Comparison of ENCODE assay signal across 11 cellular contexts in the genomic region with DNA sequence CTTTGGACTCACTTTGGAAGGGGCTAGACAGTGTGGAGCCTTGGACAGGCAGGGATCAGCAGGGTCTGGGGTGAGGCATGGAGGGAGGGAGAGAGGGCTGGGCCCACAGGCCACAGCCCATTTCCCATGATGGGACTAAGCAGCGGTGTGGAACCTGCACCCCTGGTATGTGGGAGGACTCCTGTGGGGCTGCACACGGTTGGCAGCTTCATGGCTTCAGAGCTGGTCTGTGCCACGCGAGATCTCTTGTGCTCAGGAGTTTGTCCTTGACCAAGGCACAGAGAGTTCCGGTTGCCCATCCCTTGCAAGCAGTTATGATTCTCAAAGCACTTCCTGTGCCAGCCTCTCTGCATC. TPM values are rescaled to one million over a fixed set of nuclear protein-coding genes. Genes with fewer than 3 reads are reported as not detected.
DNase-seq lines count a peak whose midpoint lies in the region; ATAC-seq and TF ChIP-seq lines count a peak whose summit lies in the region.
"Had no signal": no experiment of that assay in that cellular context is flagged by ENCODE, and none has a peak within 500 bp of the region (broad histone marks: within the 10 kb centered on the region; RNA-seq: fewer than 3 reads in every experiment).

No MANE protein-coding gene starts in this region.

- peaks cover 26% of the 10 kb centered on the region for H3K4me1 Mint-ChIP-seq in activated naive CD4-positive, alpha-beta T cell treated with anti-CD3 and anti-CD28 coated beads for 36 hours (ENCODE audit: low read depth)
- peaks cover 33% of the 10 kb centered on the region for H3K4me1 Mint-ChIP-seq in activated CD8-positive, alpha-beta T cell treated with anti-CD3 and anti-CD28 coated beads, Interleukin-2, amount 10 ng/mL, durations not matched to agents 7 days and 5 days (ENCODE audit: low read depth)
- H3K4me1 Mint-ChIP-seq in type B pancreatic cell (ENCODE audit: unreplicated experiment) (no peaks in the 10 kb centered on the region), endodermal cell (no peaks in the 10 kb centered on the region)

- H3K9me3 ChIP-seq in lung (ENCODE audit: control insufficient read depth in 2 of 2, insufficient read depth in 1 of 2, low read length in 1 of 2): no peaks in the 10 kb centered on the region
- H3K9me3 ChIP-seq in endodermal cell (ENCODE audit: control insufficient read depth, low read length): no peaks in the 10 kb centered on the region

- CTCF ChIA-PET in activated naive CD4-positive, alpha-beta T cell treated with anti-CD3 and anti-CD28 coated beads for 36 hours (lab: Charles Lee): interaction anchor here (1.3 to 3.8 kb wide), 5 partner anchors 13 to 88 kb away, joined by 3 to 13 read pairs (median 9); no protein-coding TSS in a partner anchor
- CTCF ChIA-PET in activated CD8-positive, alpha-beta T cell treated with anti-CD3 and anti-CD28 coated beads, Interleukin-2, amount 10 ng/mL, durations not matched to agents 7 days and 5 days (lab: Charles Lee): interaction anchor here (0.7 to 1.6 kb wide), 12 partner anchors 8 to 247 kb away, joined by 3 to 4 read pairs (median 3); partner anchors contain the start of gene PTTG1IP

- peaks cover 0 to 14% of the 10 kb centered on the region in 2 donors for H3K4me1 ChIP-seq in lung (ENCODE audit: control insufficient read depth in 2 of 2, insufficient read depth in 2 of 2, low read length in 2 of 2)
- no peaks in the 10 kb centered on the region for H3K4me1 ChIP-seq in endodermal cell (ENCODE audit: control insufficient read depth, insufficient read depth, low read length)

- no peak for DNase-seq in activated naive CD4-positive, alpha-beta T cell treated with anti-CD3 and anti-CD28 coated beads for 36 hours
- DNase-seq in activated naive CD4-positive, alpha-beta T cell treated with Interleukin-2 at 50 U/mL for 16 hours: no peak
- no peak for DNase-seq in activated CD8-positive, alpha-beta T cell treated with anti-CD3 and anti-CD28 coated beads, Interleukin-2, amount 10 ng/mL, durations not matched to agents 7 days and 5 days
- DNase-seq in lung (ENCODE audit: low spot score) (no peak), type B pancreatic cell (ENCODE audit: extremely low spot score, unreplicated experiment) (no peak), endodermal cell (no peak), KG1 (lab: John Stamatoyannopoulos, UW) (no peak), NCI-H2227 treated with DMSO at 0.1 percent for 48 hours (lab: John Stamatoyannopoulos, UW) (no peak)
- DNase-seq: NCI-H2029; stimulated activated CD4-positive, alpha-beta T cell treated with anti-CD3 and anti-CD28 coated beads, Interleukin-1b, Interleukin-23, amount 100 ng/mL, for 48 hours had no signal

- ATAC-seq in activated CD8-positive, alpha-beta T cell treated with anti-CD3 and anti-CD28 coated beads, Interleukin-2, amount 10 ng/mL, durations not matched to agents 7 days and 5 days: peak; percentile 42
- no peak for ATAC-seq in lung (ENCODE audit: insufficient read depth, low FRiP score)

- H3K4me3 ChIP-seq in lung (no peak overlapping the region), endodermal cell (ENCODE audit: low read length) (no peak overlapping the region)

- H3K36me3 Mint-ChIP-seq in activated naive CD4-positive, alpha-beta T cell treated with anti-CD3 and anti-CD28 coated beads for 36 hours (ENCODE audit: low read depth): peaks cover 6% of the 10 kb centered on the region
- H3K36me3 Mint-ChIP-seq in activated CD8-positive, alpha-beta T cell treated with anti-CD3 and anti-CD28 coated beads, Interleukin-2, amount 10 ng/mL, durations not matched to agents 7 days and 5 days (ENCODE audit: low read depth): peaks cover 11% of the 10 kb centered on the region
- H3K36me3 Mint-ChIP-seq in type B pancreatic cell: no peaks in the 10 kb centered on the region
- no peaks in the 10 kb centered on the region for H3K36me3 Mint-ChIP-seq in endodermal cell (ENCODE audit: low read depth)

- peaks cover 0 to 3% of the 10 kb centered on the region in 2 donors for H3K36me3 ChIP-seq in lung (ENCODE audit: control insufficient read depth in 2 of 2, insufficient read depth in 2 of 2, low read length in 2 of 2)
- no peaks in the 10 kb centered on the region for H3K36me3 ChIP-seq in endodermal cell (ENCODE audit: control insufficient read depth, insufficient read depth, low read length)

- no peaks in the 10 kb centered on the region for H3K9me3 Mint-ChIP-seq in activated naive CD4-positive, alpha-beta T cell treated with anti-CD3 and anti-CD28 coated beads for 36 hours
- no peaks in the 10 kb centered on the region for H3K9me3 Mint-ChIP-seq in activated CD8-positive, alpha-beta T cell treated with anti-CD3 and anti-CD28 coated beads, Interleukin-2, amount 10 ng/mL, durations not matched to agents 7 days and 5 days (ENCODE audit: insufficient read depth)
- H3K9me3 Mint-ChIP-seq in type B pancreatic cell (no peaks in the 10 kb centered on the region), endodermal cell (no peaks in the 10 kb centered on the region)
- H3K9me3 Mint-ChIP-seq: activated naive CD4-positive, alpha-beta T cell treated with anti-CD3 and anti-CD28 coated beads, Interleukin-2, amount 50 U/mL, for 72 hours had no signal

- no peaks in the 10 kb centered on the region for H3K27me3 ChIP-seq in lung (ENCODE audit: control insufficient read depth, insufficient read depth)
- H3K27me3 ChIP-seq in endodermal cell (ENCODE audit: control insufficient read depth, insufficient read depth, low read length, poor library complexity, severe bottlenecking): no peaks in the 10 kb centered on the region

- no peaks in the 10 kb centered on the region for H3K27me3 Mint-ChIP-seq in activated naive CD4-positive, alpha-beta T cell treated with anti-CD3 and anti-CD28 coated beads for 36 hours (ENCODE audit: low read depth)
- no peaks in the 10 kb centered on the region for H3K27me3 Mint-ChIP-seq in activated CD8-positive, alpha-beta T cell treated with anti-CD3 and anti-CD28 coated beads, Interleukin-2, amount 10 ng/mL, durations not matched to agents 7 days and 5 days (ENCODE audit: low read depth)
- peaks cover 11% of the 10 kb centered on the region for H3K27me3 Mint-ChIP-seq in type B pancreatic cell
- H3K27me3 Mint-ChIP-seq in endodermal cell (ENCODE audit: insufficient read depth): peaks cover 5% of the 10 kb centered on the region

- peak overlapping the region; percentile 45 to 82 for H3K27ac ChIP-seq in lung (ENCODE audit: low read depth in 1 of 2, low read length in 1 of 2)
- H3K27ac ChIP-seq in endodermal cell (ENCODE audit: low read depth, low read length): no peak overlapping the region

- H3K4me3 Mint-ChIP-seq in activated naive CD4-positive, alpha-beta T cell treated with anti-CD3 and anti-CD28 coated beads for 36 hours: no peak overlapping the region
- H3K4me3 Mint-ChIP-seq in activated CD8-positive, alpha-beta T cell treated with anti-CD3 and anti-CD28 coated beads, Interleukin-2, amount 10 ng/mL, durations not matched to agents 7 days and 5 days: no peak overlapping the region
- H3K4me3 Mint-ChIP-seq in type B pancreatic cell: no peak overlapping the region
- H3K4me3 Mint-ChIP-seq in endodermal cell: no peak overlapping the region

- H3K27ac Mint-ChIP-seq in activated naive CD4-positive, alpha-beta T cell treated with anti-CD3 and anti-CD28 coated beads for 36 hours: peak overlapping the region; percentile 69
- H3K27ac Mint-ChIP-seq in activated CD8-positive, alpha-beta T cell treated with anti-CD3 and anti-CD28 coated beads, Interleukin-2, amount 10 ng/mL, durations not matched to agents 7 days and 5 days: peak overlapping the region; percentile 80
- peak overlapping the region; percentile 29 for H3K27ac Mint-ChIP-seq in type B pancreatic cell
- no peak overlapping the region for H3K27ac Mint-ChIP-seq in endodermal cell

- WGBS in lung, 2 donors: 53 to 55% methylated on average over 5 of the region's 5 CpGs
- WGBS in endodermal cell (ENCODE audit: insufficient coverage in 1 of 2, insufficient read length in 1 of 2), 2 experiments: 91 to 93% methylated on average over 4 to 5 of the region's 5 CpGs

- TF ChIP-seq CTCF in lung (IDR thresholded peaks at IDR 0.05; ENCODE audit: control extremely low read depth, extremely low read depth) (no peak), type B pancreatic cell (conservative IDR thresholded peaks at IDR 0.05) (no peak), endodermal cell (conservative IDR thresholded peaks at IDR 0.05) (no peak)

- no peak overlapping the region for H3K9ac ChIP-seq in endodermal cell (ENCODE audit: extremely low read depth, low read length, poor library complexity, severe bottlenecking)

- POLR2A ChIA-PET in activated CD8-positive, alpha-beta T cell treated with anti-CD3 and anti-CD28 coated beads, Interleukin-2, amount 10 ng/mL, durations not matched to agents 7 days and 5 days (lab: Charles Lee): no interaction called here

- intact Hi-C loops in activated naive CD4-positive, alpha-beta T cell treated with anti-CD3 and anti-CD28 coated beads for 36 hours (cut with micrococcal nuclease): no loop called here

RNA-seq across cellular contexts. Expression of gene PTTG1IP, which starts 8.1 kb away (rescaled TPM):
- 10 to 100 TPM; 37.6 to 38.5 TPM for total RNA-seq in activated naive CD4-positive, alpha-beta T cell treated with anti-CD3 and anti-CD28 coated beads for 36 hours
- 10 to 100 TPM; 54.9 to 55.2 TPM for total RNA-seq in activated CD8-positive, alpha-beta T cell treated with anti-CD3 and anti-CD28 coated beads, Interleukin-2, amount 10 ng/mL, durations not matched to agents 7 days and 5 days
- 100 to 1,000 TPM; 243 to 247 TPM for total RNA-seq in lung
- 100 to 1,000 TPM; 139 to 209 TPM for polyA plus RNA-seq in lung
- 168 and 195 TPM in 2 replicates for total RNA-seq in type B pancreatic cell (ENCODE audit: low replicate concordance)
- 100 to 1,000 TPM; 155 to 168 TPM for total RNA-seq in endodermal cell
- polyA plus RNA-seq in endodermal cell (2013, experiment 1 of 2): 225 TPM
- 224 TPM for polyA plus RNA-seq in endodermal cell (2013, experiment 2 of 2)

RNA-seq across cellular contexts. Expression of gene ITGB2, which starts 39.1 kb away (rescaled TPM):
- total RNA-seq in activated naive CD4-positive, alpha-beta T cell treated with anti-CD3 and anti-CD28 coated beads for 36 hours: 100 to 1,000 TPM; 182 to 185 TPM
- total RNA-seq in activated CD8-positive, alpha-beta T cell treated with anti-CD3 and anti-CD28 coated beads, Interleukin-2, amount 10 ng/mL, durations not matched to agents 7 days and 5 days: 100 to 1,000 TPM; 503 to 530 TPM
- total RNA-seq in lung: 100 to 1,000 TPM in 1 of 2 donors, 10 to 100 TPM in 1; 52.9 to 246 TPM
- polyA plus RNA-seq in lung: 100 to 1,000 TPM; 128 to 376 TPM
- 0.36 and 0.80 TPM in 2 replicates for total RNA-seq in type B pancreatic cell (ENCODE audit: low replicate concordance)
- 1 to 10 TPM; 1.6 to 2.3 TPM for total RNA-seq in endodermal cell
- 0.36 TPM for polyA plus RNA-seq in endodermal cell (2013, experiment 1 of 2)
- polyA plus RNA-seq in endodermal cell (2013, experiment 2 of 2): 0.54 TPM

RNA-seq across cellular contexts. Expression of gene SLX9, which starts 58.3 kb away (rescaled TPM):
- 10 to 100 TPM; 61.8 to 63.4 TPM for total RNA-seq in activated naive CD4-positive, alpha-beta T cell treated with anti-CD3 and anti-CD28 coated beads for 36 hours
- total RNA-seq in activated CD8-positive, alpha-beta T cell treated with anti-CD3 and anti-CD28 coated beads, Interleukin-2, amount 10 ng/mL, durations not matched to agents 7 days and 5 days: 10 to 100 TPM; 56.6 to 60.4 TPM
- total RNA-seq in lung (10 to 100 TPM; 10.3 to 36.9 TPM), type B pancreatic cell (ENCODE audit: low replicate concordance) (25.6 and 33.3 TPM in 2 replicates), endodermal cell (10 to 100 TPM; 38.0 to 48.9 TPM)
- 10 to 100 TPM; 23.9 to 30.1 TPM for polyA plus RNA-seq in lung
- 27.9 TPM for polyA plus RNA-seq in endodermal cell (2013, experiment 1 of 2)
- polyA plus RNA-seq in endodermal cell (2013, experiment 2 of 2): 24.0 TPM

Comparison
In these comparisons a context has a peak if more than half of its experiments do, and no peak if none do; other contexts are left out.
1. RNA of gene ITGB2, which starts 39.1 kb away (total RNA-seq): 503 to 530 TPM in activated CD8-positive, alpha-beta T cell treated with anti-CD3 and anti-CD28 coated beads, Interleukin-2, amount 10 ng/mL, durations not matched to agents 7 days and 5 days, 52.9 to 246 TPM in lung and 182 to 185 TPM in activated naive CD4-positive, alpha-beta T cell treated with anti-CD3 and anti-CD28 coated beads for 36 hours; 1.6 to 2.3 TPM in endodermal cell and 0.36 to 0.80 TPM in type B pancreatic cell; every median in the first group is over 10 times any median in the second.